Comparison of ENCODE assay signal across 7 cellular contexts in genomic region chr4:153223418-153223792, GRCh38. TPM values are rescaled to one million over a fixed set of nuclear protein-coding genes. Genes with fewer than 3 reads are reported as not detected.
DNase-seq lines count a peak whose midpoint lies in the region; ATAC-seq and TF ChIP-seq lines count a peak whose summit lies in the region.

No MANE protein-coding gene starts in this region.

- H2AFZ ChIP-seq in H9 (ENCODE audit: low read length) = no peak overlapping the region

- no peak overlapping the region for H3K14ac ChIP-seq in H9 (ENCODE audit: insufficient read depth, low read length)

- H3K27me3 ChIP-seq in H9 (ENCODE audit: insufficient read depth, low read length) (peaks cover 8% of the 10 kb centered on the region; the same call in 1 of the 2 replicates), right atrium auricular region (no peaks in the 10 kb centered on the region), spleen (replicated peaks in 1 of 7) (peaks cover 0 to 22% (median 0%) of the 10 kb centered on the region in 7 donors)

- no peak overlapping the region for H4K8ac ChIP-seq in H9 (replicated peaks; ENCODE audit: insufficient read length, low read depth, low read length)

- H3K4me1 Mint-ChIP-seq in H9 = peaks cover 25 to 35% of the 10 kb centered on the region in 2 experiments

- H3K27ac ChIP-seq in H9 (ENCODE audit: insufficient read length, low read depth, low read length) (no peak overlapping the region), right atrium auricular region (peak overlapping the region; percentile 91 to 93), spleen (peak overlapping the region; percentile 62 to 88 (median 82))

- H3K9me3 Mint-ChIP-seq in H9 = peaks cover 3 to 5% of the 10 kb centered on the region in 2 experiments; a peak in 4 of 5 replicates

- H3K4me3 Mint-ChIP-seq in H9 = peak overlapping the region; percentile 79 to 90

- no peak overlapping the region for H3K4ac ChIP-seq in H9 (ENCODE audit: low read depth, low read length)

- intact Hi-C loops in spleen (cut with DNase I; ENCODE audit: low total_unique reads) = loop anchor here (10.0 kb wide), 1 partner anchor 91 kb away; no protein-coding TSS in a partner anchor

- peaks cover 33% of the 10 kb centered on the region for H3K27me3 Mint-ChIP-seq in H9 (ENCODE audit: low read depth)

- H4K91ac ChIP-seq in H9 (ENCODE audit: insufficient read length, low read depth, low read length) = no peak overlapping the region

- no peak overlapping the region for H2BK5ac ChIP-seq in H9 (ENCODE audit: insufficient read length, low read length)

- peaks cover 0 to 11% (median 11%) of the 10 kb centered on the region in 3 experiments; a peak in 5 of 7 replicates for H3K36me3 Mint-ChIP-seq in H9 (ENCODE audit: insufficient read depth in 1 of 3, low read depth in 3 of 3)

- 0 out of 2 replicates have a peak, but pooled peaks cover 3% of the 10 kb centered on the region for H3K4me1 ChIP-seq in H9 (ENCODE audit: insufficient read depth, low read length)
- H3K4me1 ChIP-seq in right atrium auricular region = peaks cover 0 to 41% of the 10 kb centered on the region in 2 donors
- H3K4me1 ChIP-seq in spleen = peaks cover 7 to 76% (median 22%) of the 10 kb centered on the region in 6 donors

- H3K56ac ChIP-seq in H9 (ENCODE audit: insufficient read length, low read depth, low read length) = no peak overlapping the region

- no peak overlapping the region; a peak in 1 of 7 replicates for H3K27ac Mint-ChIP-seq in H9

- no CpG with 5 or more reads among the region's 9 CpGs for WGBS in H9 (ENCODE audit: extremely low coverage, insufficient read length, low lambda C conversion rate)
- 25 to 42% (median 29%) methylated on average over 9 of the region's 9 CpGs for WGBS in spleen, 5 donors

- peak overlapping the region; percentile 7 for H3K9ac ChIP-seq in H9 (ENCODE audit: extremely low read depth, insufficient read length, low read length)

- H4K5ac ChIP-seq in H9 (ENCODE audit: insufficient read length, low read depth, low read length) = no peak overlapping the region

- no peaks in the 10 kb centered on the region for H3K9me3 ChIP-seq in H9 (ENCODE audit: control insufficient read depth, low read depth, low read length)
- H3K9me3 ChIP-seq in right atrium auricular region = no peaks in the 10 kb centered on the region
- H3K9me3 ChIP-seq in spleen = peaks cover 0 to 10% (median 0%) of the 10 kb centered on the region in 8 donors

- no peaks in the 10 kb centered on the region; the same call in 1 of the 2 replicates for H3K79me2 ChIP-seq in H9 (ENCODE audit: insufficient read depth, low read length)

- H3K18ac ChIP-seq in H9 (ENCODE audit: insufficient read length, low read depth, low read length) = no peak overlapping the region

- H4K20me1 ChIP-seq in H9 (ENCODE audit: control insufficient read depth, insufficient read depth, insufficient read length) = no peaks in the 10 kb centered on the region

- no peak overlapping the region for H2AK5ac ChIP-seq in H9 (ENCODE audit: insufficient read length, low read length)

- TF ChIP-seq CTCF in H9 (conservative IDR thresholded peaks at IDR 0.05) (no peak), WI38 (IDR thresholded peaks at IDR 0.05; ENCODE audit: low read depth, low read length) (no peak), right atrium auricular region (IDR thresholded peaks at IDR 0.05) (no peak), spleen (IDR thresholded peaks at IDR 0.05 in 8 of 11, conservative IDR thresholded peaks at IDR 0.05 in 3 of 11) (no peak)

- no peak overlapping the region for H3T11ph ChIP-seq in H9 (ENCODE audit: low read length)

- H3K79me1 ChIP-seq in H9 (ENCODE audit: insufficient read depth, low read depth, low read length, poor library complexity, severe bottlenecking) = no peaks in the 10 kb centered on the region

- H2BK20ac ChIP-seq in H9 (ENCODE audit: low read depth, low read length, poor library complexity, severe bottlenecking) = no peak overlapping the region

- H2BK120ac ChIP-seq in H9 (ENCODE audit: low read depth, low read length, poor library complexity, severe bottlenecking) = no peak overlapping the region

- H3K4me2 ChIP-seq in H9 (ENCODE audit: insufficient read depth, insufficient read length, low read length) = peak overlapping the region; percentile 59

- DNase-seq in H9 (no peak), right atrium auricular region (ENCODE audit: low spot score) (no peak), spleen (no peak), 8988T (no peak)

- H2BK15ac ChIP-seq in H9 (ENCODE audit: low read depth, low read length) = no peak overlapping the region

- H3K23me2 ChIP-seq in H9 (ENCODE audit: insufficient read length, low read depth, low read length, poor library complexity, severe bottlenecking) = peaks cover 18% of the 10 kb centered on the region

- no peak for TF ChIP-seq POLR2A in spleen (IDR thresholded peaks at IDR 0.05)

- peak overlapping the region; percentile 71 for H3K4me3 ChIP-seq in WI38 (ENCODE audit: low read depth, low read length)
- peak overlapping the region; percentile 57 to 70 for H3K4me3 ChIP-seq in right atrium auricular region
- H3K4me3 ChIP-seq in spleen = peak overlapping the region; percentile 45 to 80 (median 58)

- no peaks in the 10 kb centered on the region for H3K36me3 ChIP-seq in right atrium auricular region
- no peaks in the 10 kb centered on the region for H3K36me3 ChIP-seq in spleen

- ATAC-seq in HG02938 (IDR thresholded peaks at IDR 0.05; ENCODE audit: unreplicated experiment) = no peak
- no peak for ATAC-seq in GM21619 (IDR thresholded peaks at IDR 0.05; ENCODE audit: unreplicated experiment)

- H2BK12ac ChIP-seq in H9 (ENCODE audit: insufficient read length, low read depth, low read length) = no peak overlapping the region

- H3K23ac ChIP-seq in H9 (ENCODE audit: insufficient read length, low read depth, low read length) = no peak overlapping the region

RNA-seq across cellular contexts. Expression of gene TRIM2, which starts 19.2 kb away (rescaled TPM):
- total RNA-seq in H9 (2021) = 28.9 and 29.0 TPM in 2 replicates
- total RNA-seq in right atrium auricular region = 10 to 100 TPM; 17.7 to 29.9 TPM
- 10 to 100 TPM; 28.1 to 77.9 (median 59.1) TPM for total RNA-seq in spleen
- 10 to 100 TPM in 1 of 3 donors, 1 to 10 TPM in 2; 3.2 to 13.3 (median 4.7) TPM for polyA plus RNA-seq in spleen
